Comparison of ENCODE assay signal across 12 cellular contexts in the genomic region with DNA sequence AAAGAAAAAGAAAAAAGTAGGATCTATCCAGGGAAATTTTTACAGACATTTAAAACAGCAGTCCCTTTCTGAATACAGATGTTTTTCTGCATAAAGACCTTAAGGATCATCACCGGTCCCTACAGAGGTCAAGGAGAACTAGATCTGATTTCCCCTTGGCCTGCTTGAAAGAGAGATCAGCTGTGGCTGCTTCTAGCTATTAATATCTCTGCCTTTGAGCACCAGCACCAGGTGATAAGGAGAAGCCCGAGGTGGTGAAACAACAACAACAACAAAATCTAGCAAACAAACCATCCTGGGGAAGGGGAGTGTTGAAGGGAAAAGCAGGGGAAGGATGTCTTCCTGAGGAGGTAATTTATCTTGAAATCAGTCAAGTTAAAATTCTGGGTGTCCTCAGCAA.
A peak's percentile ranks its signal among the peaks of the same experiment; 100 is the strongest.
DNase-seq lines count a peak whose midpoint lies in the region; ATAC-seq and TF ChIP-seq lines count a peak whose summit lies in the region.
"Had no signal": no experiment of that assay in that cellular context is flagged by ENCODE, and none has a peak within 500 bp of the region (broad histone marks: within the 10 kb centered on the region; RNA-seq: fewer than 3 reads in every experiment).

No MANE protein-coding gene starts in this region.

- H3K27ac Mint-ChIP-seq in nephron: peak overlapping the region in 2 of 3 experiments; percentile 9 to 19
- H3K27ac Mint-ChIP-seq: effector memory CD8-positive, alpha-beta T cell; T-helper 17 cell had no signal

- H3K4me3 Mint-ChIP-seq in nephron: no peak overlapping the region
- H3K4me3 Mint-ChIP-seq: effector memory CD8-positive, alpha-beta T cell; T-helper 17 cell had no signal

- DNase-seq in substantia nigra (lab: John Stamatoyannopoulos, UW) (no peak), NCI-H1436 treated with DMSO at 0.1 percent for 48 hours (lab: John Stamatoyannopoulos, UW) (no peak), inferior parietal cortex (ENCODE audit: extremely low spot score) (no peak), CD1c-positive myeloid dendritic cell (ENCODE audit: extremely low spot score) (no peak)
- DNase-seq: activated CD8-positive, alpha-beta memory T cell treated with anti-CD3 and anti-CD28 coated beads for 24 hours; Caco-2; effector memory CD8-positive, alpha-beta T cell; T-helper 17 cell had no signal

- no peak overlapping the region for H3K27ac ChIP-seq in substantia nigra (ENCODE audit: low read depth, low read length, poor library complexity, severe bottlenecking)

- H3K27me3 Mint-ChIP-seq in nephron (ENCODE audit: low read depth): no peaks in the 10 kb centered on the region

- ATAC-seq in GM18907 (IDR thresholded peaks at IDR 0.05; ENCODE audit: unreplicated experiment) (peak; percentile 37), GM21576 (IDR thresholded peaks at IDR 0.05; ENCODE audit: unreplicated experiment) (peak; percentile 33), HG03159 (IDR thresholded peaks at IDR 0.05; ENCODE audit: unreplicated experiment) (peak; percentile 22)
- ATAC-seq: effector memory CD8-positive, alpha-beta T cell; T-helper 17 cell had no signal

- H3K4me1 Mint-ChIP-seq in nephron: peaks cover 53% of the 10 kb centered on the region

- no peaks in the 10 kb centered on the region for H3K9me3 Mint-ChIP-seq in nephron
- H3K9me3 Mint-ChIP-seq: effector memory CD8-positive, alpha-beta T cell had no signal

- no peaks in the 10 kb centered on the region for H3K36me3 Mint-ChIP-seq in nephron (ENCODE audit: low read depth)

- TF ChIP-seq CTCF in nephron (IDR thresholded peaks at IDR 0.05; ENCODE audit: unreplicated experiment in 3 of 3): no peak
